ENCODE assay signal across 1 cellular context in genomic region chr5:173919443-173919842, GRCh38.
TF ChIP-seq lines count a peak whose summit lies in the region.

No MANE protein-coding gene starts in this region.

TF ChIP-seq in SK-N-SH treated with all-trans-retinoic acid at 6 μM for 48 hours, 23 proteins besides CTCF, POLR2A, EP300 and RAD21 (continued from another document):
- TF ChIP-seq CREB5 (CRISPR knock-in tag; IDR thresholded peaks at IDR 0.05; ENCODE audit: low read depth) (no peak), ZFP3 (CRISPR knock-in tag; IDR thresholded peaks at IDR 0.05) (no peak), CSDC2 (CRISPR knock-in tag; IDR thresholded peaks at IDR 0.05) (no peak), ZC3H10 (CRISPR knock-in tag; IDR thresholded peaks at IDR 0.05) (no peak), SNAI2 (CRISPR knock-in tag; IDR thresholded peaks at IDR 0.05) (no peak)
